Comparison of ENCODE assay signal across 15 cellular contexts in genomic region chr3:82329300-82329699, GRCh38.
DNase-seq lines count a peak whose midpoint lies in the region; ATAC-seq, FAIRE-seq and TF ChIP-seq lines count a peak whose summit lies in the region.
"Had no signal": no experiment of that assay in that cellular context is flagged by ENCODE, and none has a peak within 500 bp of the region (broad histone marks: within the 10 kb centered on the region; RNA-seq: fewer than 3 reads in every experiment).

No MANE protein-coding gene starts in this region.

- H3K9me3 ChIP-seq in PC-3 (ENCODE audit: low read length), result no peaks in the 10 kb centered on the region

- BruUV-seq in PC-3 (replicated peaks; lab: Mats Ljungman, UMichigan), result no TSS peak

- H3K27me3 Mint-ChIP-seq in activated T-cell treated with anti-CD3 and anti-CD28 coated beads, Interleukin-2, amount 50 U/mL, for 4 hours (ENCODE audit: low read depth), result no peaks in the 10 kb centered on the region
- H3K27me3 Mint-ChIP-seq: activated naive CD8-positive, alpha-beta T cell treated with anti-CD3 and anti-CD28 coated beads for 36 hours; CD4-positive, alpha-beta memory T cell; natural killer cell treated with Interleukin-12 subunit alpha and Interleukin-12 subunit beta and Interleukin-15 and Interleukin-18, amount 100 ng/mL, for 72 hours had no signal

- H2AFZ ChIP-seq in PC-3 (ENCODE audit: low read length), result no peak overlapping the region

- peak; percentile 53 for TF ChIP-seq CTCF in 22Rv1 (IDR thresholded peaks at IDR 0.05)
- TF ChIP-seq CTCF in PC-3 (conservative IDR thresholded peaks at IDR 0.05; ENCODE audit: low read depth, low read length), result peak; percentile 64
- peak; percentile 28 for TF ChIP-seq CTCF in epithelial cell of esophagus (IDR thresholded peaks at IDR 0.05; ENCODE audit: insufficient read depth, low read depth, low read length, missing control alignments)

- H3K36me3 ChIP-seq in PC-3 (ENCODE audit: low read depth, low read length), result no peaks in the 10 kb centered on the region

- no peaks in the 10 kb centered on the region for H3K4me1 Mint-ChIP-seq in activated T-cell treated with anti-CD3 and anti-CD28 coated beads, Interleukin-2, amount 50 U/mL, for 4 hours (ENCODE audit: low read depth)
- H3K4me1 Mint-ChIP-seq: activated naive CD8-positive, alpha-beta T cell treated with anti-CD3 and anti-CD28 coated beads for 36 hours; CD4-positive, alpha-beta memory T cell had no signal

- peak; percentile 49 for DNase-seq in PC-3
- DNase-seq in epithelial cell of esophagus (ENCODE audit: low read depth), result peak; percentile 13
- no peak for DNase-seq in activated T-cell treated with anti-CD3 and anti-CD28 coated beads, Interleukin-2, amount 50 U/mL, for 4 hours
- DNase-seq in COLO668 (lab: John Stamatoyannopoulos, UW; ENCODE audit: unreplicated experiment), result no peak
- no peak for DNase-seq in NCI-H748 (lab: John Stamatoyannopoulos, UW; ENCODE audit: unreplicated experiment)
- DNase-seq: activated CD4-positive, alpha-beta T cell treated with anti-CD3 and anti-CD28 coated beads for 4 hours; activated naive CD8-positive, alpha-beta T cell treated with anti-CD3 and anti-CD28 coated beads for 36 hours; CD4-positive, alpha-beta memory T cell; erythroblast; KG1; stimulated activated naive CD4-positive, alpha-beta T cell had no signal

- no peaks in the 10 kb centered on the region for H3K36me3 Mint-ChIP-seq in activated T-cell treated with anti-CD3 and anti-CD28 coated beads, Interleukin-2, amount 50 U/mL, for 4 hours (ENCODE audit: insufficient read depth)
- H3K36me3 Mint-ChIP-seq: activated naive CD8-positive, alpha-beta T cell treated with anti-CD3 and anti-CD28 coated beads for 36 hours; CD4-positive, alpha-beta memory T cell had no signal

- H3K27ac ChIP-seq in 22Rv1 (no peak overlapping the region), PC-3 (ENCODE audit: low read length) (no peak overlapping the region)

- H3K27me3 ChIP-seq in PC-3 (ENCODE audit: low read length), result no peaks in the 10 kb centered on the region

- H3K4me3 ChIP-seq in PC-3 (ENCODE audit: low read length) (no peak overlapping the region), epithelial cell of esophagus (ENCODE audit: low read length) (no peak overlapping the region)

- peaks cover 15% of the 10 kb centered on the region for H3K9me3 Mint-ChIP-seq in activated T-cell treated with anti-CD3 and anti-CD28 coated beads, Interleukin-2, amount 50 U/mL, for 4 hours
- H3K9me3 Mint-ChIP-seq: activated naive CD8-positive, alpha-beta T cell treated with anti-CD3 and anti-CD28 coated beads for 36 hours had no signal

- ATAC-seq in PC-3 (no peak), HG03521 (IDR thresholded peaks at IDR 0.05; ENCODE audit: unreplicated experiment) (no peak)
- ATAC-seq in activated T-cell treated with anti-CD3 and anti-CD28 coated beads, Interleukin-2, amount 50 U/mL, for 4 hours, result no peak
- ATAC-seq: natural killer cell treated with Interleukin-12 subunit alpha and Interleukin-12 subunit beta and Interleukin-15 and Interleukin-18, amount 100 ng/mL, for 72 hours had no signal

- no peaks in the 10 kb centered on the region for H3K79me2 ChIP-seq in PC-3 (ENCODE audit: low read length)

- no peaks in the 10 kb centered on the region for H4K20me1 ChIP-seq in PC-3 (ENCODE audit: low read length)

- no peaks in the 10 kb centered on the region for H3K4me1 ChIP-seq in PC-3 (ENCODE audit: insufficient read depth, low read length)

- H3K9ac ChIP-seq in PC-3 (ENCODE audit: low read length), result no peak overlapping the region

- no peak overlapping the region for H3K4me2 ChIP-seq in PC-3 (ENCODE audit: low read length)

- POLR2A ChIA-PET in PC-3 (lab: Charles Lee; ENCODE audit: unreplicated experiment), result no interaction called here

- CTCF ChIA-PET in PC-3 (lab: Charles Lee), result interaction anchor here (0.6 kb wide), 1 partner anchor 248 kb away, joined by 3 read pairs; no protein-coding TSS in a partner anchor

- H3K4me3 Mint-ChIP-seq in activated T-cell treated with anti-CD3 and anti-CD28 coated beads, Interleukin-2, amount 50 U/mL, for 4 hours, result no peak overlapping the region
- H3K4me3 Mint-ChIP-seq: activated naive CD8-positive, alpha-beta T cell treated with anti-CD3 and anti-CD28 coated beads for 36 hours; CD4-positive, alpha-beta memory T cell; natural killer cell treated with Interleukin-12 subunit alpha and Interleukin-12 subunit beta and Interleukin-15 and Interleukin-18, amount 100 ng/mL, for 72 hours had no signal

- intact Hi-C loops in PC-3 (cut with micrococcal nuclease), result no loop called here

- H3F3A ChIP-seq in PC-3 (ENCODE audit: low read length, unreplicated experiment), result no peaks in the 10 kb centered on the region

- no peaks in the 10 kb centered on the region for H3K9me2 ChIP-seq in PC-3 (replicated peaks; ENCODE audit: low read length)

- peak; percentile 86 for FAIRE-seq in G401.6 (lab: Jason Lieb, UNC)

Comparison
In these comparisons a context has a peak if more than half of its experiments do, and no peak if none do; other contexts are left out.
1. DNase-seq: peak in PC-3 (single experiment) and epithelial cell of esophagus (single experiment); none in activated T-cell treated with anti-CD3 and anti-CD28 coated beads, Interleukin-2, amount 50 U/mL, for 4 hours (single experiment), COLO668 (single experiment) and NCI-H748 (single experiment).
2. Peak in every context shown above with its lines, with median percentiles within 50 percentile points of each other: CTCF ChIP-seq.